Comparison of ENCODE assay signal across 20 cellular contexts in the genomic region with DNA sequence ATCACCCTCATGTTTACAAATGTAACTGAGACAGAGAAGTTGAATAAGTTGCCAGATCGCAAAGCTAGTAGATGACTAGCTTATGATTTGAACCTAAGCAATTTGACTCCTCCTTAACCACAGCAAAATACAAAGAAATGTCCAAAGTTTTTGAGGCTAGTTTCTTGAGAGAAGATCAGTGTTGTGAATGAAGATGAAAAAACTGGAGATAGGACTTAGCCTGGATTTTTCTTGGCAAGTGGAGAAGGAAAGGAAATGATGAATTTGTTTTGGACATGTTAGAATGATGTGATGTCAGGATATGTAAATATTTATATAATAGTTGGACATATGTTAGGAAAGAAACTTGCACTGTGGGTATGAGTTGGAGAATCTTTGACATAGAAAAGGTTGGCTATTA.
A peak's percentile ranks its signal among the peaks of the same experiment; 100 is the strongest.
DNase-seq lines count a peak whose midpoint lies in the region; ATAC-seq, FAIRE-seq and TF ChIP-seq lines count a peak whose summit lies in the region.
"Had no signal": no experiment of that assay in that cellular context is flagged by ENCODE, and none has a peak within 500 bp of the region (broad histone marks: within the 10 kb centered on the region; RNA-seq: fewer than 3 reads in every experiment).

No MANE protein-coding gene starts in this region.

- no peak for FAIRE-seq in RCC 7860 (lab: Jason Lieb, UNC)
- FAIRE-seq: A549, colon had no signal

- H3K27ac ChIP-seq in breast epithelium: no peak overlapping the region
- H3K27ac ChIP-seq in mammary epithelial cell (ENCODE audit: insufficient read depth, low read depth, low read length): no peak overlapping the region
- no peak overlapping the region for H3K27ac ChIP-seq in ascending aorta
- no peak overlapping the region for H3K27ac ChIP-seq in lower lobe of right lung
- H3K27ac ChIP-seq: A549 had no signal

- H4K20me1 ChIP-seq in mammary epithelial cell (ENCODE audit: insufficient read depth, low read length): no peaks in the 10 kb centered on the region

- peak overlapping the region; percentile 32 for H3K27ac Mint-ChIP-seq in MCF 10A (ENCODE audit: low read depth, unreplicated experiment)
- no peak overlapping the region for H3K27ac Mint-ChIP-seq in activated T-cell treated with anti-CD3 and anti-CD28 coated beads, Interleukin-2, amount 50 U/mL, for 72 hours
- H3K27ac Mint-ChIP-seq: activated naive CD8-positive, alpha-beta T cell treated with anti-CD3 and anti-CD28 coated beads, Interleukin-2, amount 50 U/mL, for 24 hours; activated T-helper 17 cell treated with anti-CD3 and anti-CD28 coated beads, Interleukin-2, amount 50 U/mL, for 72 hours; CD14-positive monocyte; T-helper 2 cell treated with Interferon-gamma antibody and Interleukin-4, amounts not matched to agents 5 μg/mL and 100 μg/mL, for 36 hours had no signal

- DNase-seq in MCF 10A (ENCODE audit: unreplicated experiment) (peak; percentile 66), breast epithelium (ENCODE audit: low spot score in 2 of 2) (no peak), mammary epithelial cell (peak; percentile 35), foreskin fibroblast (peak; percentile 58 to 77), RCC 7860 (ENCODE audit: low spot score) (no peak), ascending aorta (ENCODE audit: low spot score in 2 of 2) (no peak), lower lobe of right lung (no peak)
- DNase-seq in activated T-cell treated with anti-CD3 and anti-CD28 coated beads, Interleukin-2, amount 50 U/mL, for 72 hours: no peak
- DNase-seq: activated CD8-positive, alpha-beta memory T cell treated with anti-CD3 and anti-CD28 coated beads for 24 hours; activated naive CD8-positive, alpha-beta T cell treated with anti-CD3 and anti-CD28 coated beads, Interleukin-2, amount 50 U/mL, for 24 hours; DMS 273 treated with DMSO at 0.1 percent for 48 hours; islet precursor cell; stimulated activated naive CD4-positive, alpha-beta T cell; trophoblast cell had no signal

- intact Hi-C loops in MCF 10A (cut with micrococcal nuclease): no loop called here
- intact Hi-C loops in breast epithelium (cut with DNase I; ENCODE audit: low total_unique reads): no loop called here
- intact Hi-C loops in mammary epithelial cell (cut with micrococcal nuclease): no loop called here
- intact Hi-C loops in ascending aorta (cut with DNase I): no loop called here
- intact Hi-C loops in lower lobe of right lung (cut with DNase I): no loop called here

- peaks cover 15% of the 10 kb centered on the region for H3K4me1 Mint-ChIP-seq in MCF 10A (ENCODE audit: insufficient read depth, unreplicated experiment)
- no peaks in the 10 kb centered on the region for H3K4me1 Mint-ChIP-seq in activated T-cell treated with anti-CD3 and anti-CD28 coated beads, Interleukin-2, amount 50 U/mL, for 72 hours (ENCODE audit: low read depth)
- H3K4me1 Mint-ChIP-seq: activated naive CD8-positive, alpha-beta T cell treated with anti-CD3 and anti-CD28 coated beads, Interleukin-2, amount 50 U/mL, for 24 hours; activated T-helper 17 cell treated with anti-CD3 and anti-CD28 coated beads, Interleukin-2, amount 50 U/mL, for 72 hours; CD14-positive monocyte had no signal

- no peaks in the 10 kb centered on the region for H3K79me2 ChIP-seq in mammary epithelial cell (ENCODE audit: insufficient read depth, low read length)

- H3K36me3 ChIP-seq in breast epithelium: no peaks in the 10 kb centered on the region
- H3K36me3 ChIP-seq in mammary epithelial cell (ENCODE audit: insufficient read depth, low read length): no peaks in the 10 kb centered on the region
- no peaks in the 10 kb centered on the region for H3K36me3 ChIP-seq in ascending aorta
- H3K36me3 ChIP-seq in lower lobe of right lung: no peaks in the 10 kb centered on the region
- H3K36me3 ChIP-seq: HAP-1 had no signal

- in situ Hi-C loops in mammary epithelial cell (cut with MboI; ENCODE audit: low sequenced_read_pairs in 2 of 2): no loop called here

- H3K36me3 Mint-ChIP-seq in MCF 10A (ENCODE audit: insufficient read depth, unreplicated experiment): no peaks in the 10 kb centered on the region
- peaks cover 0 to 2% of the 10 kb centered on the region in 2 donors for H3K36me3 Mint-ChIP-seq in activated T-cell treated with anti-CD3 and anti-CD28 coated beads, Interleukin-2, amount 50 U/mL, for 72 hours (ENCODE audit: insufficient read depth in 2 of 2)
- H3K36me3 Mint-ChIP-seq: CD14-positive monocyte had no signal

- WGBS in mammary epithelial cell (ENCODE audit: low coverage, missing lambda C conversion rate): 73% methylated on average over 1 of the region's 1 CpG

- H3K9ac ChIP-seq in mammary epithelial cell (ENCODE audit: insufficient read depth, low read length): no peak overlapping the region

- H3K4me2 ChIP-seq in mammary epithelial cell (ENCODE audit: insufficient read depth, low read depth, low read length): no peak overlapping the region
- H3K4me2 ChIP-seq: A549 had no signal

- dilution Hi-C loops in mammary epithelial cell (cut with HindIII; ENCODE audit: low sequenced_read_pairs): no loop called here

- H3K9me3 ChIP-seq in breast epithelium (peaks cover 0 to 7% of the 10 kb centered on the region in 2 donors), mammary epithelial cell (replicated peaks; ENCODE audit: insufficient read depth, low read length) (no peaks in the 10 kb centered on the region), ascending aorta (no peaks in the 10 kb centered on the region), lower lobe of right lung (no peaks in the 10 kb centered on the region)
- H3K9me3 ChIP-seq: A549, HAP-1 had no signal

- TF ChIP-seq CTCF in MCF 10A (IDR thresholded peaks at IDR 0.05; ENCODE audit: unreplicated experiment): no peak
- no peak for TF ChIP-seq CTCF in breast epithelium (IDR thresholded peaks at IDR 0.05)
- TF ChIP-seq CTCF in mammary epithelial cell (conservative IDR thresholded peaks at IDR 0.05 in 1 of 2, IDR thresholded peaks at IDR 0.05 in 1 of 2; ENCODE audit: extremely low read depth in 1 of 2, insufficient read depth in 1 of 2, low read depth in 1 of 2, low read length in 2 of 2): no peak
- TF ChIP-seq CTCF in foreskin fibroblast (IDR thresholded peaks at IDR 0.05; ENCODE audit: low read depth, low read length): no peak
- no peak for TF ChIP-seq CTCF in ascending aorta (IDR thresholded peaks at IDR 0.05)
- no peak for TF ChIP-seq CTCF in lower lobe of right lung (IDR thresholded peaks at IDR 0.05)

- BruUV-seq in MCF 10A (replicated peaks; lab: Mats Ljungman, UMichigan) (no TSS peak), mammary epithelial cell (replicated peaks; lab: Mats Ljungman, UMichigan) (no TSS peak)

- H3K9me3 Mint-ChIP-seq in MCF 10A (ENCODE audit: unreplicated experiment): no peaks in the 10 kb centered on the region
- peaks cover 0 to 8% of the 10 kb centered on the region in 2 donors for H3K9me3 Mint-ChIP-seq in activated T-cell treated with anti-CD3 and anti-CD28 coated beads, Interleukin-2, amount 50 U/mL, for 72 hours

- H3K4me1 ChIP-seq in breast epithelium: no peaks in the 10 kb centered on the region
- no peaks in the 10 kb centered on the region for H3K4me1 ChIP-seq in mammary epithelial cell (ENCODE audit: insufficient read depth, low read length)
- no peaks in the 10 kb centered on the region for H3K4me1 ChIP-seq in ascending aorta
- no peaks in the 10 kb centered on the region for H3K4me1 ChIP-seq in lower lobe of right lung
- H3K4me1 ChIP-seq: A549 had no signal

- POLR2A ChIA-PET in MCF 10A (lab: Yijun Ruan, JAX): interaction anchor here (0.6 to 1.0 kb wide), 2 partner anchors 159 to 425 kb away, joined by 3 read pairs; no protein-coding TSS in a partner anchor

- CTCF ChIA-PET in MCF 10A (lab: Yijun Ruan, JAX): no interaction called here
- CTCF ChIA-PET in mammary epithelial cell (lab: Charles Lee; ENCODE audit: low non-redundant PET): no interaction called here

- H3K4me3 ChIP-seq in breast epithelium: no peak overlapping the region
- no peak overlapping the region for H3K4me3 ChIP-seq in mammary epithelial cell (replicated peaks in 1 of 3; ENCODE audit: insufficient read depth in 1 of 3, low read depth in 2 of 3, low read length in 3 of 3)
- H3K4me3 ChIP-seq in foreskin fibroblast (ENCODE audit: low read depth in 1 of 2, low read length in 2 of 2): no peak overlapping the region
- H3K4me3 ChIP-seq in ascending aorta: no peak overlapping the region
- no peak overlapping the region for H3K4me3 ChIP-seq in lower lobe of right lung
- H3K4me3 ChIP-seq: A549, HAP-1 had no signal

- H3K27me3 ChIP-seq in breast epithelium (no peaks in the 10 kb centered on the region), mammary epithelial cell (ENCODE audit: insufficient read depth, low read length) (no peaks in the 10 kb centered on the region), ascending aorta (no peaks in the 10 kb centered on the region), lower lobe of right lung (ENCODE audit: low read depth) (no peaks in the 10 kb centered on the region)

- H3K4me3 Mint-ChIP-seq in MCF 10A (ENCODE audit: unreplicated experiment): no peak overlapping the region
- no peak overlapping the region for H3K4me3 Mint-ChIP-seq in activated T-cell treated with anti-CD3 and anti-CD28 coated beads, Interleukin-2, amount 50 U/mL, for 72 hours
- H3K4me3 Mint-ChIP-seq: activated naive CD8-positive, alpha-beta T cell treated with anti-CD3 and anti-CD28 coated beads, Interleukin-2, amount 50 U/mL, for 24 hours; activated T-helper 17 cell treated with anti-CD3 and anti-CD28 coated beads, Interleukin-2, amount 50 U/mL, for 72 hours; CD14-positive monocyte; T-helper 2 cell treated with Interferon-gamma antibody and Interleukin-4, amounts not matched to agents 5 μg/mL and 100 μg/mL, for 36 hours had no signal

- H2AFZ ChIP-seq in mammary epithelial cell (ENCODE audit: low read depth, low read length): no peak overlapping the region

- ATAC-seq in activated T-cell treated with anti-CD3 and anti-CD28 coated beads, Interleukin-2, amount 50 U/mL, for 72 hours (replicated peaks in 1 of 2): no peak
- ATAC-seq in lower lobe of right lung: no peak
- ATAC-seq: A549; activated naive CD8-positive, alpha-beta T cell treated with anti-CD3 and anti-CD28 coated beads, Interleukin-2, amount 50 U/mL, for 24 hours; activated T-helper 17 cell treated with anti-CD3 and anti-CD28 coated beads, Interleukin-2, amount 50 U/mL, for 72 hours had no signal

- no peak for TF ChIP-seq POLR2A in breast epithelium (IDR thresholded peaks at IDR 0.05)

- H3K27me3 Mint-ChIP-seq in MCF 10A (ENCODE audit: insufficient read depth, unreplicated experiment): no peaks in the 10 kb centered on the region
- H3K27me3 Mint-ChIP-seq in activated T-cell treated with anti-CD3 and anti-CD28 coated beads, Interleukin-2, amount 50 U/mL, for 72 hours (ENCODE audit: low read depth): no peaks in the 10 kb centered on the region

Comparison
In these comparisons a context has a peak if more than half of its experiments do, and no peak if none do; other contexts are left out.
1. DNase-seq: peak in MCF 10A (single experiment), mammary epithelial cell (single experiment) and foreskin fibroblast (2 of 2); none in breast epithelium (0 of 2), activated T-cell treated with anti-CD3 and anti-CD28 coated beads, Interleukin-2, amount 50 U/mL, for 72 hours (0 of 2), RCC 7860 (single experiment), ascending aorta (0 of 2) and lower lobe of right lung (single experiment).